ENCODE assay signal across 9 cellular contexts in the genomic region with DNA sequence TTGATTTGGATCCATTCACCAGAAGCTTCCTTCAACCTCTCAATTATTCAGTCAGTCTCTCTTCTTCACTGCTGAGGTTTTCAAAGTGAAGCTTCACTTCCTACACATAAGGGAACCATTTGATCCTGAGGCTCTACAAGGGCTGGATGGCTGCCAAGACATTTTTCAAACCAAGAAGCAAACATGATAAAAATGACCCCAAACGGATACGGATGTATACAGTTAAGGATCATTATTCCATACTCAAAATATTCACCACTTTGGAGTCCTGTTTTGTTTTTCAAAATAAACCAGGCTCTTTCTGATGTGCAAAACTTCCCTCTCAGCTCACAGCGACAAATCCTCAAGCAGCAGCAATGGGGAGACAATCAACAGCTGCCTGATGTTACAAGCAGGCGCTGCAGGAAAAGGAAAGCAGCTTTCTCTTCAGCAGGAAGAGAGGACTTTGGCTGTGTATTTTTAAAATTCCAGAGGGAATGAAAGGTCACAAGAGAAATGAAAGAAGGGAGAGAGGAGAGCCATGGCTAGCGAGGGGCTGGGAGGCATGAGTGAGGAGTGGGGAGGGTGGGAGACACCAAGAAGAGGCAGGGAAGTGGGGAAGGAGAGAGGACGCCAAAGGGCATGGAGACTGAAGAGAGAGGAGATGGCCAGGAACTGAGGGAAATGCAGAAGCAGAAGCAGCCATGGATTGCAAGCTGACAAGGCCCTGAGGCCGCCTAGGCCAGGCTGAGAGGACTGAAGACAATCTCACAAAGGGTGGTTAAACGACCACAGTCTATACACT.
DNase-seq lines count a peak whose midpoint lies in the region; FAIRE-seq and TF ChIP-seq lines count a peak whose summit lies in the region.
"Had no signal": no experiment of that assay in that cellular context is flagged by ENCODE, and none has a peak within 500 bp of the region (broad histone marks: within the 10 kb centered on the region; RNA-seq: fewer than 3 reads in every experiment).

No MANE protein-coding gene starts in this region.

- in situ Hi-C loops in GM13977 (cut with MboI; ENCODE audit: low pct_unique_long_range_greater_than_20kb, low sequenced_read_pairs, unreplicated experiment), result no loop called here

- H3K9me3 ChIP-seq in HUES48 (ENCODE audit: control insufficient read depth, insufficient read depth, low read length) (no peaks in the 10 kb centered on the region), smooth muscle cell (replicated peaks; ENCODE audit: low read depth) (no peaks in the 10 kb centered on the region)

- WGBS in smooth muscle cell (ENCODE audit: low lambda C conversion rate), result 16% methylated on average over 8 of the region's 8 CpGs

- H4K20me1 ChIP-seq in smooth muscle cell (ENCODE audit: low read depth), result peaks cover 51% of the 10 kb centered on the region

- H3F3A ChIP-seq in smooth muscle cell (ENCODE audit: low read depth), result peaks cover 18% of the 10 kb centered on the region

- DNase-seq in Ammon's horn (ENCODE audit: low spot score) (peak; percentile 66), inferior parietal cortex (ENCODE audit: extremely low spot score) (peak; percentile 70), smooth muscle cell (lab: John Stamatoyannopoulos, UW; ENCODE audit: unreplicated experiment) (no peak), GM13977 (ENCODE audit: low spot score) (no peak), occipital lobe (lab: John Stamatoyannopoulos, UW) (no peak), urothelium cell line (ENCODE audit: low spot score) (no peak)

- peak overlapping the region; percentile 73 for H3K4me2 ChIP-seq in smooth muscle cell

- no peak overlapping the region for H2AFZ ChIP-seq in smooth muscle cell (ENCODE audit: low read depth)

- H3K36me3 ChIP-seq in HUES48 (ENCODE audit: control insufficient read depth, insufficient read depth, low read length) (peaks cover 6% of the 10 kb centered on the region; the same call in 1 of the 2 replicates), smooth muscle cell (ENCODE audit: low read depth) (no peaks in the 10 kb centered on the region)

- no peaks in the 10 kb centered on the region for H3K27me3 ChIP-seq in HUES48 (ENCODE audit: control insufficient read depth, insufficient read depth, low read length)
- H3K27me3 ChIP-seq in smooth muscle cell (ENCODE audit: low read depth), result no peaks in the 10 kb centered on the region

- H3K9ac ChIP-seq in HUES48 (ENCODE audit: low read depth, low read length), result no peak overlapping the region
- H3K9ac ChIP-seq in smooth muscle cell (ENCODE audit: low read depth), result peak overlapping the region; percentile 2

- H3K27ac ChIP-seq in HUES48 (ENCODE audit: low read depth, low read length) (peak overlapping the region; percentile 74), angular gyrus (ENCODE audit: low read depth, low read length) (peak overlapping the region; percentile 82), smooth muscle cell (ENCODE audit: low read depth) (peak overlapping the region; percentile 78)

- TF ChIP-seq CTCF in smooth muscle cell (IDR thresholded peaks at IDR 0.05; ENCODE audit: borderline replicate concordance, insufficient read depth, poor library complexity, severe bottlenecking), result no peak
- TF ChIP-seq CTCF in GM13977 (IDR thresholded peaks at IDR 0.05; ENCODE audit: extremely low read depth, insufficient read depth, missing control alignments), result no peak

- no peak for FAIRE-seq in urothelium cell line (lab: Jason Lieb, UNC)
- FAIRE-seq: islet of Langerhans had no signal

- H3K4me3 ChIP-seq in HUES48 (ENCODE audit: low read depth, low read length), result no peak overlapping the region
- H3K4me3 ChIP-seq in smooth muscle cell, result peak overlapping the region; percentile 25

- H3K4me1 ChIP-seq in HUES48 (ENCODE audit: control insufficient read depth, insufficient read depth, low read length), result peaks cover 81% of the 10 kb centered on the region
- H3K4me1 ChIP-seq in smooth muscle cell (ENCODE audit: low read depth), result peaks cover 43% of the 10 kb centered on the region

- peaks cover 50% of the 10 kb centered on the region for H3K79me2 ChIP-seq in smooth muscle cell (ENCODE audit: low read depth)

Comparison
In these comparisons a context has a peak if more than half of its experiments do, and no peak if none do; other contexts are left out.
1. DNase-seq: peak in Ammon's horn (single experiment) and inferior parietal cortex (single experiment); none in smooth muscle cell (single experiment), GM13977 (single experiment), occipital lobe (single experiment) and urothelium cell line (single experiment).
2. Peak in every context shown above with its lines, with median percentiles within 50 percentile points of each other: H3K27ac ChIP-seq.